ENCODE assay signal across 8 cellular contexts in the genomic region with DNA sequence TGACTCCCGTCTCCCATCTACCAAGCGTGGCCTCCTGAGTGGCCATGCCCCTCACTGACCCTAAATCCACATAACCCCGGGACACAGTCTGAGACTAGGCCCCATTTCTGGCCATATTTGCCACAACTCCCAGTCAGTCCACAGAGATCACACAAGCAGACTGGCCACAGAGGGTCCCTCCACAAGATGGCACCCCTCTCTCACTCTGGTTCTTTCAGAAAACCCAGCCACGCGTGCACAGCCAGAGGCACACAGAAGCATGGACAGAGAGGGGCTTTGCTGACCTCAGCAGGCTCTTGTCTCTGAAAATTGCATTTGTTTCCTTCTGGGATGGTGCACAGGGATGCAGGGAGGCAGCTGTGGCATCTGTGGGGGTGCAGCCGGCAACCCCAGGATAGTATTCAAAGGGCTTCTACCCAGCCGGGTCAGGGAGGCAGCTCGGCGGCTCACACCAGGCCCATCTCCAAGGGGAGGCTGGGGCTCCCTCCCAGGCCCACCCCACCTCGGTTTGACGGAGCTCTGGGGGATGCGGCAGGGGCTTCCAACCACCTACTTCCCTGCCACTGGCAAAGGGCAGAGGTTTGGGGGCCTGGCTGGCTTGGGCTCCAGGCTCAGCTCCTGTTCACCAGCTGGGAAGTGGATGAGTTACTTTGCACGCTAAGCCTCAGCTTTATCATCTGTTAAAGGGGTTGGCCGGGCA. TPM values are rescaled to one million over a fixed set of nuclear protein-coding genes. Genes with fewer than 3 reads are reported as not detected.
DNase-seq lines count a peak whose midpoint lies in the region; ATAC-seq, FAIRE-seq and TF ChIP-seq lines count a peak whose summit lies in the region.

No MANE protein-coding gene starts in this region.

- H3K9me3 Mint-ChIP-seq in activated CD8-positive, alpha-beta memory T cell treated with anti-CD3 and anti-CD28 coated beads, Interleukin-2, amount 10 ng/mL, durations not matched to agents 7 days and 5 days (ENCODE audit: low read depth): no peaks in the 10 kb centered on the region

- DNase-seq in activated CD8-positive, alpha-beta memory T cell treated with anti-CD3 and anti-CD28 coated beads, Interleukin-2, amount 10 ng/mL, durations not matched to agents 7 days and 5 days: peak; percentile 47
- no peak for DNase-seq in activated CD8-positive, alpha-beta memory T cell treated with anti-CD3 and anti-CD28 coated beads, Interleukin-2, amount 50 U/mL, for 48 hours
- DNase-seq in NB4 (ENCODE audit: low read depth) (peak; percentile 55), body of pancreas (peak in 3 of 4 donors; percentile 46 to 68 (median 52)), keratinocyte (ENCODE audit: low read depth, low spot score) (no peak), substantia nigra (lab: John Stamatoyannopoulos, UW) (peak in 36 of 49 donors; percentile 3 to 64 (median 32))

- H3K27ac ChIP-seq in body of pancreas (no peak overlapping the region), keratinocyte (ENCODE audit: control insufficient read depth, insufficient read depth, low read length) (no peak overlapping the region), substantia nigra (ENCODE audit: low read depth, low read length, poor library complexity, severe bottlenecking) (no peak overlapping the region)

- H3K4me3 Mint-ChIP-seq in activated CD8-positive, alpha-beta memory T cell treated with anti-CD3 and anti-CD28 coated beads, Interleukin-2, amount 10 ng/mL, durations not matched to agents 7 days and 5 days: no peak overlapping the region

- no peaks in the 10 kb centered on the region for H3K36me3 Mint-ChIP-seq in activated CD8-positive, alpha-beta memory T cell treated with anti-CD3 and anti-CD28 coated beads, Interleukin-2, amount 10 ng/mL, durations not matched to agents 7 days and 5 days

- H3K36me3 ChIP-seq in body of pancreas (replicated peaks in 1 of 2; ENCODE audit: insufficient read depth in 1 of 2, low read depth in 2 of 2) (peaks cover 0 to 2% of the 10 kb centered on the region in 2 donors), keratinocyte (ENCODE audit: control insufficient read depth in 2 of 2, extremely low read depth in 1 of 2, insufficient read depth in 2 of 2, low read length in 2 of 2) (no peaks in the 10 kb centered on the region)

- H3K9me3 ChIP-seq in body of pancreas: no peaks in the 10 kb centered on the region
- H3K9me3 ChIP-seq in keratinocyte (ENCODE audit: control insufficient read depth, low read depth, low read length): no peaks in the 10 kb centered on the region

- H3K79me2 ChIP-seq in keratinocyte (ENCODE audit: control insufficient read depth, insufficient read depth, low read length): no peaks in the 10 kb centered on the region

- peak; percentile 40 for TF ChIP-seq CTCF in NB4 (IDR thresholded peaks at IDR 0.05; ENCODE audit: low read depth, low read length)
- TF ChIP-seq CTCF in body of pancreas (IDR thresholded peaks at IDR 0.05): peak in 5 of 7 experiments; percentile 23 to 61 (median 54)
- TF ChIP-seq CTCF in keratinocyte (optimal IDR thresholded peaks at IDR 0.05 in 1 of 3, IDR thresholded peaks at IDR 0.05 in 1 of 3, conservative IDR thresholded peaks at IDR 0.05 in 1 of 3; ENCODE audit: extremely low read depth in 1 of 3, insufficient read depth in 2 of 3, low read length in 3 of 3): peak; percentile 28 to 61 (median 40)

- H4K20me1 ChIP-seq in keratinocyte (ENCODE audit: control insufficient read depth, extremely low read depth, insufficient read depth, low read length): no peaks in the 10 kb centered on the region

- no peak overlapping the region for H3K4me3 ChIP-seq in NB4 (ENCODE audit: low read depth, low read length)
- H3K4me3 ChIP-seq in body of pancreas: no peak overlapping the region
- no peak overlapping the region for H3K4me3 ChIP-seq in keratinocyte (ENCODE audit: control insufficient read depth in 2 of 3, extremely low read depth in 1 of 3, insufficient read depth in 2 of 3, low read depth in 1 of 3, low read length in 3 of 3)

- H3K27me3 Mint-ChIP-seq in activated CD8-positive, alpha-beta memory T cell treated with anti-CD3 and anti-CD28 coated beads, Interleukin-2, amount 10 ng/mL, durations not matched to agents 7 days and 5 days: no peaks in the 10 kb centered on the region

- no peak overlapping the region for H3K4me2 ChIP-seq in keratinocyte (ENCODE audit: control insufficient read depth, extremely low read depth, insufficient read depth, low read depth, low read length)

- intact Hi-C loops in body of pancreas (cut with DNase I): no loop called here

- H3K9ac ChIP-seq in keratinocyte (ENCODE audit: control insufficient read depth, extremely low read depth, insufficient read depth, low read length): no peak overlapping the region

- CTCF ChIA-PET in activated CD8-positive, alpha-beta memory T cell treated with anti-CD3 and anti-CD28 coated beads, Interleukin-2, amount 10 ng/mL, durations not matched to agents 7 days and 5 days (lab: Charles Lee): interaction anchor here (1.3 to 1.6 kb wide), 2 partner anchors 535 to 536 kb away, joined by 3 to 4 read pairs; no protein-coding TSS in a partner anchor

- no peaks in the 10 kb centered on the region for H3K27me3 ChIP-seq in body of pancreas
- peaks cover 6% of the 10 kb centered on the region for H3K27me3 ChIP-seq in keratinocyte (ENCODE audit: control insufficient read depth, extremely low read depth, insufficient read depth, low read length)

- peaks cover 2% of the 10 kb centered on the region for H3K4me1 Mint-ChIP-seq in activated CD8-positive, alpha-beta memory T cell treated with anti-CD3 and anti-CD28 coated beads, Interleukin-2, amount 10 ng/mL, durations not matched to agents 7 days and 5 days

- TF ChIP-seq POLR2A in NB4 (IDR thresholded peaks at IDR 0.05; ENCODE audit: extremely low read depth, insufficient read length): no peak
- TF ChIP-seq POLR2A in body of pancreas (IDR thresholded peaks at IDR 0.05): no peak

- dilution Hi-C loops in keratinocyte (cut with MboI; ENCODE audit: extremely low pct_ligation_motif_present, low sequenced_read_pairs): no loop called here

- no peaks in the 10 kb centered on the region for H3K9me1 ChIP-seq in keratinocyte (ENCODE audit: control insufficient read depth, extremely low read depth, insufficient read depth, low read length)

- H2AFZ ChIP-seq in keratinocyte (ENCODE audit: control insufficient read depth, low read length): no peak overlapping the region

- WGBS in body of pancreas, 2 donors: 77 to 79% methylated on average over 10 to 13 of the region's 14 CpGs

- H3K4me1 ChIP-seq in body of pancreas: no peaks in the 10 kb centered on the region
- H3K4me1 ChIP-seq in keratinocyte (ENCODE audit: control insufficient read depth, extremely low read depth, insufficient read depth, low read length): no peaks in the 10 kb centered on the region

- peak; percentile 42 for ATAC-seq in activated CD8-positive, alpha-beta memory T cell treated with anti-CD3 and anti-CD28 coated beads, Interleukin-2, amount 10 ng/mL, durations not matched to agents 7 days and 5 days
- ATAC-seq in body of pancreas (peak; percentile 52), HG02678 (IDR thresholded peaks at IDR 0.05; ENCODE audit: unreplicated experiment) (no peak), HG03520 (IDR thresholded peaks at IDR 0.05; ENCODE audit: unreplicated experiment) (no peak)

- FAIRE-seq in keratinocyte (lab: Jason Lieb, UNC): no peak

- no peak overlapping the region for H3K27ac Mint-ChIP-seq in activated CD8-positive, alpha-beta memory T cell treated with anti-CD3 and anti-CD28 coated beads, Interleukin-2, amount 10 ng/mL, durations not matched to agents 7 days and 5 days

RNA-seq across cellular contexts. Expression of gene DOC2B, which starts 16.8 kb away (rescaled TPM):
- under 1 TPM in 1 of 2 experiments, not detected in 1; 0.05 TPM for total RNA-seq in activated CD8-positive, alpha-beta memory T cell treated with anti-CD3 and anti-CD28 coated beads, Interleukin-2, amount 10 ng/mL, durations not matched to agents 7 days and 5 days
- total RNA-seq in body of pancreas: 10 to 100 TPM; 20.0 to 22.4 TPM
- polyA plus RNA-seq in keratinocyte: not detected in 3 replicates
- polyA plus RNA-seq in keratinocyte (2011; ENCODE audit: low read depth): not detected
- 0.01 TPM in 1 of 2 replicates, not detected in the other for polyA plus RNA-seq in keratinocyte (2011; cell fraction: cytosol; rRNA removed)
- not detected in 2 replicates for polyA plus RNA-seq in keratinocyte (2011; cell fraction: nucleus; rRNA removed)
- polyA plus RNA-seq in keratinocyte (2012; ENCODE audit: low replicate concordance): not detected in 2 replicates
- not detected in 3 replicates for polyA minus RNA-seq in keratinocyte
- polyA minus RNA-seq in keratinocyte (2011; cell fraction: cytosol; rRNA and poly(A)+ RNA removed): not detected
- not detected in 2 replicates for polyA minus RNA-seq in keratinocyte (2011; cell fraction: nucleus; rRNA and poly(A)+ RNA removed)

RNA-seq across cellular contexts. Expression of gene SCGB1C2, which starts 27.3 kb away (rescaled TPM):
- not detected for total RNA-seq in activated CD8-positive, alpha-beta memory T cell treated with anti-CD3 and anti-CD28 coated beads, Interleukin-2, amount 10 ng/mL, durations not matched to agents 7 days and 5 days
- not detected for total RNA-seq in body of pancreas
- not detected in 3 replicates for polyA plus RNA-seq in keratinocyte
- not detected for polyA plus RNA-seq in keratinocyte (2011; ENCODE audit: low read depth)
- polyA plus RNA-seq in keratinocyte (2011; cell fraction: cytosol; rRNA removed): not detected in 2 replicates
- polyA plus RNA-seq in keratinocyte (2011; cell fraction: nucleus; rRNA removed): not detected in 2 replicates
- not detected in 2 replicates for polyA plus RNA-seq in keratinocyte (2012; ENCODE audit: low replicate concordance)
- not detected in 3 replicates for polyA minus RNA-seq in keratinocyte
- not detected for polyA minus RNA-seq in keratinocyte (2011; cell fraction: cytosol; rRNA and poly(A)+ RNA removed)
- polyA minus RNA-seq in keratinocyte (2011; cell fraction: nucleus; rRNA and poly(A)+ RNA removed): not detected in 2 replicates

Comparison
In these comparisons a context has a peak if more than half of its experiments do, and no peak if none do; other contexts are left out.
1. DNase-seq: peak in activated CD8-positive, alpha-beta memory T cell treated with anti-CD3 and anti-CD28 coated beads, Interleukin-2, amount 10 ng/mL, durations not matched to agents 7 days and 5 days (single experiment), NB4 (single experiment), body of pancreas (3 of 4) and substantia nigra (36 of 49); none in activated CD8-positive, alpha-beta memory T cell treated with anti-CD3 and anti-CD28 coated beads, Interleukin-2, amount 50 U/mL, for 48 hours (single experiment) and keratinocyte (single experiment).
2. ATAC-seq: peak in activated CD8-positive, alpha-beta memory T cell treated with anti-CD3 and anti-CD28 coated beads, Interleukin-2, amount 10 ng/mL, durations not matched to agents 7 days and 5 days (single experiment) and body of pancreas (single experiment); none in HG02678 (single experiment) and HG03520 (single experiment).
3. RNA of gene DOC2B, which starts 16.8 kb away (total RNA-seq): 20.0 to 22.4 TPM in body of pancreas; 0.05 TPM in activated CD8-positive, alpha-beta memory T cell treated with anti-CD3 and anti-CD28 coated beads, Interleukin-2, amount 10 ng/mL, durations not matched to agents 7 days and 5 days; every median in the first group is over 10 times any median in the second.
4. Peak in every context shown above with its lines, with median percentiles within 50 percentile points of each other: CTCF ChIP-seq.